In genomic region chrX:17882680-17883079, GRCh38 we compare ENCODE assay signal across 24 cellular contexts. TPM values are rescaled to one million over a fixed set of nuclear protein-coding genes. Genes with fewer than 3 reads are reported as not detected.
"Had no signal": no experiment of that assay in that cellular context is flagged by ENCODE, and none has a peak within 500 bp of the region (broad histone marks: within the 10 kb centered on the region; RNA-seq: fewer than 3 reads in every experiment).

No MANE protein-coding gene starts in this region.

- H3K4me1 ChIP-seq: foreskin keratinocyte, gastroesophageal sphincter, heart left ventricle, neural progenitor cell, parathyroid adenoma, right lobe of liver, transverse colon, upper lobe of right lung, uterus had no signal

- H3K27ac ChIP-seq: dorsolateral prefrontal cortex, epithelial cell of prostate, foreskin keratinocyte, gastroesophageal sphincter, heart left ventricle, hepatocyte, neural progenitor cell, parathyroid adenoma, right lobe of liver, transverse colon, upper lobe of right lung, uterus had no signal

- H3K36me3 ChIP-seq: gastroesophageal sphincter, heart left ventricle, neural progenitor cell, right lobe of liver, transverse colon, upper lobe of right lung, uterus had no signal

- H3K9me3 ChIP-seq: gastroesophageal sphincter, heart left ventricle, right lobe of liver, transverse colon, upper lobe of right lung, uterus had no signal

- DNase-seq: dorsolateral prefrontal cortex; effector CD4-positive, alpha-beta T cell; foreskin keratinocyte; heart left ventricle; kidney glomerular epithelial cell; mesenchymal stem cell; midbrain; naive thymus-derived CD4-positive, alpha-beta T cell; right lobe of liver; small intestine; stimulated activated CD4-positive, alpha-beta T cell treated with anti-CD3 and anti-CD28 coated beads, Interleukin-15, amount 100 ng/mL, for 24 hours; stimulated activated CD4-positive, alpha-beta T cell treated with anti-CD3 and anti-CD28 coated beads, Interleukin-2, amount 100 ng/mL, for 48 hours; stimulated activated naive B cell treated with anti-CD40 and anti-IgM and Interleukin-4, amounts not matched to agents 10 μg/mL and 1 μg/mL and 100 μg/mL, for 72 hours; transverse colon; upper lobe of right lung; uterus had no signal

- H3K4me3 ChIP-seq: dorsolateral prefrontal cortex, gastroesophageal sphincter, heart left ventricle, hepatocyte, lung, neural progenitor cell, right lobe of liver, transverse colon, upper lobe of right lung, uterus had no signal

- ATAC-seq: esophagus mucosa; foreskin keratinocyte; gastroesophageal sphincter; heart left ventricle; left lobe of liver; naive thymus-derived CD4-positive, alpha-beta T cell; right lobe of liver; stimulated activated naive B cell treated with anti-CD40 and anti-IgM and Interleukin-4, amounts not matched to agents 10 μg/mL and 1 μg/mL and 100 μg/mL, for 72 hours; upper lobe of right lung had no signal

RNA-seq across cellular contexts. Expression of gene RAI2, which starts 21.6 kb away (rescaled TPM):
- total RNA-seq: foreskin keratinocyte had no signal
